In the genomic region with DNA sequence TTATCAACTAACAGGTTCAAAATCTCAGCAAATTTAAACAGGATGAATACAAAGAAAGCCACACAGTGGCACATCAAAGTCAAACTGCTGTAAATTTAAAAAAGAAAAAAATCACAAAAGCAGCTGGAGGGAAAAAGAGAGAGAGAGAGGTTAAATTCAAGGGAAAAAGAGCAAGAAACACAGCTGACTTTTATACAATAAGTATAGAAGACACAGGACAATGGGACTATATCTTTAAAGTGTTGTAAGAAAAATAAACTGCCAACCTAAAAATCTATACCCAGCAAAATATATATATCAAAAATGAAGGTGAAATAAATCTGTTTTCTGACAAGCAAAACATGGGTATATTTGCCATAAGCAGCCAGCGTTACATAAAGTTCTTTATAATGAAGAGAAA, we compare ENCODE assay signal across 21 cellular contexts.
"Had no signal": no experiment of that assay in that cellular context is flagged by ENCODE, and none has a peak within 500 bp of the region (broad histone marks: within the 10 kb centered on the region; RNA-seq: fewer than 3 reads in every experiment).

No MANE protein-coding gene starts in this region.

- H3K4me1 ChIP-seq: neural progenitor cell, testis had no signal

- H3K36me3 ChIP-seq: adrenal gland, cardiac muscle cell, ovary, stomach, upper lobe of left lung, WERI-Rb-1 had no signal

- H3K4me3 Mint-ChIP-seq: activated CD8-positive, alpha-beta T cell treated with anti-CD3 and anti-CD28 coated beads for 36 hours; activated naive CD4-positive, alpha-beta T cell treated with anti-CD3 and anti-CD28 coated beads, Interleukin-2, amount 50 U/mL, for 24 hours; endodermal cell; naive B cell; neural progenitor cell had no signal

- H2AFZ ChIP-seq: hepatocyte, neural progenitor cell had no signal

- H3K4me3 ChIP-seq: adrenal gland, cardiac muscle cell, dorsolateral prefrontal cortex, hepatocyte, neural progenitor cell, ovary, stomach, testis, upper lobe of left lung had no signal

- H3K27me3 ChIP-seq: adrenal gland, cardiac muscle cell, dorsolateral prefrontal cortex, hepatocyte, neural progenitor cell, ovary, stomach, testis, upper lobe of left lung had no signal

- H3K9ac ChIP-seq: neural progenitor cell had no signal

- ATAC-seq: activated CD8-positive, alpha-beta T cell treated with anti-CD3 and anti-CD28 coated beads for 36 hours; left lobe of liver had no signal

- H3K27ac ChIP-seq: adrenal gland, cardiac muscle cell, dorsolateral prefrontal cortex, hepatocyte, neural progenitor cell, ovary, stomach, testis, upper lobe of left lung, WERI-Rb-1 had no signal

- DNase-seq: activated CD4-positive, alpha-beta T cell treated with anti-CD3 and anti-CD28 coated beads for 4 hours; activated CD8-positive, alpha-beta memory T cell treated with anti-CD3 and anti-CD28 coated beads, Interleukin-2, amount 50 U/mL, for 4 hours; activated CD8-positive, alpha-beta T cell treated with anti-CD3 and anti-CD28 coated beads for 36 hours; activated effector memory CD4-positive, alpha-beta T cell treated with anti-CD3 and anti-CD28 coated beads, Interleukin-2, amount 50 U/mL, for 16 hours; activated T-cell treated with anti-CD3 and anti-CD28 coated beads, Interleukin-2, amount 50 U/mL, for 48 hours; adrenal gland; dorsolateral prefrontal cortex; endodermal cell; islet precursor cell; naive B cell; ovary; stimulated activated CD4-positive, alpha-beta T cell treated with anti-CD3 and anti-CD28 coated beads, Interleukin-1b, Interleukin-23, amount 100 ng/mL, for 48 hours; stomach; testis; upper lobe of left lung; WERI-Rb-1 had no signal

- H3K4me1 Mint-ChIP-seq: activated naive CD4-positive, alpha-beta T cell treated with anti-CD3 and anti-CD28 coated beads, Interleukin-2, amount 50 U/mL, for 24 hours; endodermal cell; naive B cell; neural progenitor cell had no signal

- H3K9me3 ChIP-seq: ovary, testis had no signal

- H3K4me2 ChIP-seq: hepatocyte, neural progenitor cell had no signal

- H3K79me2 ChIP-seq: hepatocyte had no signal

- H3K36me3 Mint-ChIP-seq: activated naive CD4-positive, alpha-beta T cell treated with anti-CD3 and anti-CD28 coated beads, Interleukin-2, amount 50 U/mL, for 24 hours; neural progenitor cell had no signal

- H3K27me3 Mint-ChIP-seq: activated CD8-positive, alpha-beta T cell treated with anti-CD3 and anti-CD28 coated beads for 36 hours; activated naive CD4-positive, alpha-beta T cell treated with anti-CD3 and anti-CD28 coated beads, Interleukin-2, amount 50 U/mL, for 24 hours had no signal

- H3K27ac Mint-ChIP-seq: activated CD8-positive, alpha-beta T cell treated with anti-CD3 and anti-CD28 coated beads for 36 hours; activated naive CD4-positive, alpha-beta T cell treated with anti-CD3 and anti-CD28 coated beads, Interleukin-2, amount 50 U/mL, for 24 hours; endodermal cell; naive B cell; neural progenitor cell had no signal
